8 cellular contexts compared by ENCODE assay signal in genomic region chr1:204350857-204351573, GRCh38. TPM values are rescaled to one million over a fixed set of nuclear protein-coding genes. Genes with fewer than 3 reads are reported as not detected.
DNase-seq lines count a peak whose midpoint lies in the region; ATAC-seq and TF ChIP-seq lines count a peak whose summit lies in the region.

No MANE protein-coding gene starts in this region.

- H3K4me3 ChIP-seq in esophagus muscularis mucosa (peak overlapping the region; percentile 13 to 32 (median 26)), Karpas-422 (ENCODE audit: low read length) (no peak overlapping the region), vagina (no peak overlapping the region)
- H3K4me3 ChIP-seq in naive thymus-derived CD4-positive, alpha-beta T cell (ENCODE audit: low read length) = no peak overlapping the region

- no peaks in the 10 kb centered on the region for H3K9me2 ChIP-seq in Karpas-422 (replicated peaks; ENCODE audit: insufficient read depth, low read length)

- DNase-seq in DMS 273 (lab: John Stamatoyannopoulos, UW; ENCODE audit: unreplicated experiment) (peak; percentile 96), NCI-H2196 (lab: John Stamatoyannopoulos, UW; ENCODE audit: unreplicated experiment) (peak; percentile 89), esophagus muscularis mucosa (ENCODE audit: extremely low spot score) (no peak), Karpas-422 (no peak), vagina (ENCODE audit: extremely low spot score in 2 of 2) (no peak), kidney glomerular epithelial cell (lab: John Stamatoyannopoulos, UW) (no peak)
- no peak for DNase-seq in naive thymus-derived CD4-positive, alpha-beta T cell

- POLR2A ChIA-PET in naive thymus-derived CD4-positive, alpha-beta T cell (lab: Charles Lee) = no interaction called here

- peaks cover 0 to 4% (median 0%) of the 10 kb centered on the region in 5 donors for H3K27me3 Mint-ChIP-seq in naive thymus-derived CD4-positive, alpha-beta T cell

- no peaks in the 10 kb centered on the region for H4K20me1 ChIP-seq in Karpas-422 (ENCODE audit: insufficient read depth, low read depth, low read length)

- H3K9me3 ChIP-seq in esophagus muscularis mucosa (no peaks in the 10 kb centered on the region), Karpas-422 (ENCODE audit: low read length) (no peaks in the 10 kb centered on the region), vagina (no peaks in the 10 kb centered on the region)
- H3K9me3 ChIP-seq in naive thymus-derived CD4-positive, alpha-beta T cell (ENCODE audit: control insufficient read depth in 2 of 3, low read length in 3 of 3) = no peaks in the 10 kb centered on the region

- peaks cover 23 to 32% (median 26%) of the 10 kb centered on the region in 4 donors for H3K4me1 ChIP-seq in esophagus muscularis mucosa
- H3K4me1 ChIP-seq in naive thymus-derived CD4-positive, alpha-beta T cell (ENCODE audit: control insufficient read depth in 2 of 2, insufficient read depth in 2 of 2, low read length in 2 of 2) = no peaks in the 10 kb centered on the region
- no peaks in the 10 kb centered on the region for H3K4me1 ChIP-seq in Karpas-422 (ENCODE audit: low read length)
- peaks cover 36% of the 10 kb centered on the region for H3K4me1 ChIP-seq in vagina

- TF ChIP-seq EP300 in esophagus muscularis mucosa (IDR thresholded peaks at IDR 0.05) = no peak

- peak; percentile 26 for ATAC-seq in naive thymus-derived CD4-positive, alpha-beta T cell
- ATAC-seq in HG03571 (IDR thresholded peaks at IDR 0.05; ENCODE audit: unreplicated experiment) = no peak

- no peak overlapping the region for H2AFZ ChIP-seq in Karpas-422 (ENCODE audit: low read length)

- H3K36me3 ChIP-seq in esophagus muscularis mucosa (no peaks in the 10 kb centered on the region), Karpas-422 (ENCODE audit: insufficient read depth, low read length) (no peaks in the 10 kb centered on the region), vagina (no peaks in the 10 kb centered on the region)
- no peaks in the 10 kb centered on the region for H3K36me3 ChIP-seq in naive thymus-derived CD4-positive, alpha-beta T cell (ENCODE audit: control insufficient read depth in 2 of 3, insufficient read depth in 3 of 3, low read length in 3 of 3)

- H3K79me2 ChIP-seq in Karpas-422 (ENCODE audit: low read length) = no peaks in the 10 kb centered on the region

- WGBS in esophagus muscularis mucosa = 36% methylated on average over 11 of the region's 20 CpGs

- H3K4me2 ChIP-seq in Karpas-422 (ENCODE audit: low read depth, low read length, poor library complexity, severe bottlenecking) = no peak overlapping the region

- intact Hi-C loops in esophagus muscularis mucosa (cut with DNase I) (no loop called here), vagina (cut with DNase I) (no loop called here)
- intact Hi-C loops in naive thymus-derived CD4-positive, alpha-beta T cell (cut with micrococcal nuclease) = no loop called here

- H3K4me1 Mint-ChIP-seq in naive thymus-derived CD4-positive, alpha-beta T cell = peaks cover 0 to 6% (median 5%) of the 10 kb centered on the region in 7 donors

- CTCF ChIA-PET in naive thymus-derived CD4-positive, alpha-beta T cell (lab: Charles Lee) = interaction anchor here (0.5 kb wide), 1 partner anchor 1019 kb away, joined by 6 read pairs; no protein-coding TSS in a partner anchor

- H3K27me3 ChIP-seq in esophagus muscularis mucosa (peaks cover 0 to 39% (median 0%) of the 10 kb centered on the region in 4 donors), Karpas-422 (ENCODE audit: low read length) (no peaks in the 10 kb centered on the region), vagina (no peaks in the 10 kb centered on the region)
- no peaks in the 10 kb centered on the region for H3K27me3 ChIP-seq in naive thymus-derived CD4-positive, alpha-beta T cell (ENCODE audit: control insufficient read depth in 2 of 2, insufficient read depth in 2 of 2, low read length in 2 of 2)

- no peaks in the 10 kb centered on the region for H3K36me3 Mint-ChIP-seq in naive thymus-derived CD4-positive, alpha-beta T cell

- H3K27ac ChIP-seq in esophagus muscularis mucosa (replicated peaks in 1 of 4) = peak overlapping the region in 2 of 4 donors; percentile 28 to 63
- H3K27ac ChIP-seq in naive thymus-derived CD4-positive, alpha-beta T cell (ENCODE audit: low read depth, low read length) = no peak overlapping the region
- H3K27ac ChIP-seq in Karpas-422 (ENCODE audit: low read length) = no peak overlapping the region
- no peak overlapping the region for H3K27ac ChIP-seq in vagina

- no peak overlapping the region for H3K9ac ChIP-seq in Karpas-422 (ENCODE audit: low read length)

- H3K4me3 Mint-ChIP-seq in naive thymus-derived CD4-positive, alpha-beta T cell = peak overlapping the region in 1 of 10 donors; percentile 27

- TF ChIP-seq CTCF in esophagus muscularis mucosa (IDR thresholded peaks at IDR 0.05) (no peak), vagina (IDR thresholded peaks at IDR 0.05) (no peak)

- H3K27ac Mint-ChIP-seq in naive thymus-derived CD4-positive, alpha-beta T cell = no peak overlapping the region

- TF ChIP-seq POLR2A in esophagus muscularis mucosa (IDR thresholded peaks at IDR 0.05; ENCODE audit: low read depth) (no peak), vagina (IDR thresholded peaks at IDR 0.05) (no peak)

- no peaks in the 10 kb centered on the region for H3K9me3 Mint-ChIP-seq in naive thymus-derived CD4-positive, alpha-beta T cell

RNA-seq across cellular contexts. Expression of gene PLEKHA6, which starts 8.7 kb away (rescaled TPM):
- 10 to 100 TPM; 11.9 to 22.4 (median 15.9) TPM for total RNA-seq in esophagus muscularis mucosa
- total RNA-seq in naive thymus-derived CD4-positive, alpha-beta T cell = 1 to 10 TPM in 1 of 5 experiments, under 1 TPM in 4; 0.05 to 1.9 (median 0.57) TPM
- polyA plus RNA-seq in naive thymus-derived CD4-positive, alpha-beta T cell = under 1 TPM in 1 of 2 donors, not detected in 1; 0.24 TPM
- 0.30 TPM in 1 of 2 replicates, not detected in the other for total RNA-seq in Karpas-422 (2014; rRNA removed; shearing (Covaris generic); ENCODE audit: low replicate concordance)
- total RNA-seq in vagina = 15.0 TPM

Comparison
In these comparisons a context has a peak if more than half of its experiments do, and no peak if none do; other contexts are left out.
1. DNase-seq: peak in DMS 273 (single experiment) and NCI-H2196 (single experiment); none in esophagus muscularis mucosa (single experiment), naive thymus-derived CD4-positive, alpha-beta T cell (0 of 9), Karpas-422 (single experiment), vagina (0 of 2) and kidney glomerular epithelial cell (single experiment).
2. H3K4me3 ChIP-seq: peak in esophagus muscularis mucosa (4 of 4); none in naive thymus-derived CD4-positive, alpha-beta T cell (single experiment), Karpas-422 (single experiment) and vagina (0 of 2).